1 cellular context compared by ENCODE assay signal in the genomic region with DNA sequence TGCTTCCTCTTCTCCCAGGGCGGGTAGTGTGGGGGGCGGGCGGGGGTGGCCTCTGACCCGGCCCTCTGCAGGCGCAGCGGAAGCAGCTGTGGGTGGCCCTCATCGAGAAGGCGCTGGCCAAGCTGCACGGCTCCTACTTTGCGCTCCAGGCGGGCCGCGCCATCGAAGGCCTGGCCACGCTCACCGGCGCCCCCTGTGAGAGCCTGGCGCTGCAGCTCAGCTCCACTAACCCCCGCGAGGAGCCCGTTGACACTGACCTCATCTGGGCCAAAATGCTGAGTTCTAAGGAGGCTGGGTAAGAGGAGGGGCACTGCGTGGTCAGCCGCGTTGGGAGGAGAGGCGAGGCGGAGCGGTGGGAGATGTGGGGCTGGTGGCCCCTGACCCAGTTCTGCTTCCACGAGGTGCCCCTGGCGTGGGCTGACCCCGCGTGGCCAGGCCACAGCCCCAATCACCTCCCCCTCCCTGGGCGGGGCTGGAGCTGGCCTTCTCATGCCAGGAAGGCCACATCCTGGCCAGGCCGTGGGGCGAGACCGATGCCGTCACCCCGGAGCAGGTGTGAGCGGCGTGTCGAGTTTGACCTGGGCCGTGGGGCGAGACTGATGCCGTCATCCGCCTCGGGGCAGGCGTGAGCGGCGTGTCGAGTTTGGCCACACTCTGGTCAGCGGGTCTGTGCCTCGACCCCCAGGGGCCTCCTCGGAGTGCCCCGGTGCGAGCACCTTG.
TF ChIP-seq lines count a peak whose summit lies in the region.

No MANE protein-coding gene starts in this region.

TF ChIP-seq in HEK293T, 16 proteins besides CTCF, POLR2A, EP300 and RAD21:
- TF ChIP-seq LEF1 (IDR thresholded peaks at IDR 0.05; ENCODE audit: borderline replicate concordance) (no peak), ELF4 (IDR thresholded peaks at IDR 0.05) (no peak), FOXA1 (IDR thresholded peaks at IDR 0.05) (no peak), NFRKB (IDR thresholded peaks at IDR 0.05) (no peak), SP1 (IDR thresholded peaks at IDR 0.05) (no peak), FOXK2 (IDR thresholded peaks at IDR 0.05) (no peak), BHLHE40 (IDR thresholded peaks at IDR 0.05; ENCODE audit: borderline replicate concordance) (no peak), TARDBP (IDR thresholded peaks at IDR 0.05) (no peak), SUZ12 (IDR thresholded peaks at IDR 0.05) (no peak), ARNT (IDR thresholded peaks at IDR 0.05) (no peak), L3MBTL2 (conservative IDR thresholded peaks at IDR 0.05) (no peak), ZNF384 (IDR thresholded peaks at IDR 0.05) (no peak), CTBP1 (IDR thresholded peaks at IDR 0.05; ENCODE audit: borderline replicate concordance) (no peak), HDGF (IDR thresholded peaks at IDR 0.05; ENCODE audit: borderline replicate concordance) (no peak), FOXM1 (IDR thresholded peaks at IDR 0.05; ENCODE audit: borderline replicate concordance) (no peak)
- TF ChIP-seq, protein P1, sequence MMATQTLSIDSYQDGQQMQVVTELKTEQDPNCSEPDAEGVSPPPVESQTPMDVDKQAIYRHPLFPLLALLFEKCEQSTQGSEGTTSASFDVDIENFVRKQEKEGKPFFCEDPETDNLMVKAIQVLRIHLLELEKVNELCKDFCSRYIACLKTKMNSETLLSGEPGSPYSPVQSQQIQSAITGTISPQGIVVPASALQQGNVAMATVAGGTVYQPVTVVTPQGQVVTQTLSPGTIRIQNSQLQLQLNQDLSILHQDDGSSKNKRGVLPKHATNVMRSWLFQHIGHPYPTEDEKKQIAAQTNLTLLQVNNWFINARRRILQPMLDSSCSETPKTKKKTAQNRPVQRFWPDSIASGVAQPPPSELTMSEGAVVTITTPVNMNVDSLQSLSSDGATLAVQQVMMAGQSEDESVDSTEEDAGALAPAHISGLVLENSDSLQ (IDR thresholded peaks at IDR 0.05), result no peak
